Comparison of ENCODE assay signal across 1 cellular context in genomic region chr18:63979409-63979908, GRCh38.
A peak's percentile ranks its signal among the peaks of the same experiment; 100 is the strongest.
TF ChIP-seq lines count a peak whose summit lies in the region.

No MANE protein-coding gene starts in this region.

TF ChIP-seq in K562, 482 proteins besides CTCF, POLR2A, EP300 and RAD21 (continued from another document):
- TF ChIP-seq ZNF589 (CRISPR knock-in tag; IDR thresholded peaks at IDR 0.05; ENCODE audit: low read depth): no peak
- TF ChIP-seq JUND (IDR thresholded peaks at IDR 0.05; ENCODE audit: borderline replicate concordance, low read depth, low read length): no peak
- no peak for TF ChIP-seq JUND (tag; IDR thresholded peaks at IDR 0.05; ENCODE audit: borderline replicate concordance, low read depth, low read length)
- 0 out of 2 replicates have a peak, but pooled peaks have one; percentile 16 for TF ChIP-seq SPI1 (IDR thresholded peaks at IDR 0.05; ENCODE audit: borderline replicate concordance, low read depth, low read length)
- TF ChIP-seq SMC3 (conservative IDR thresholded peaks at IDR 0.05; ENCODE audit: insufficient read depth, low read depth, low read length): 0 out of 2 replicates have a peak, but pooled peaks have one; percentile 19
- TF ChIP-seq XRCC5 (IDR thresholded peaks at IDR 0.05; ENCODE audit: low read depth, low read length): no peak
- TF ChIP-seq, protein P1, sequence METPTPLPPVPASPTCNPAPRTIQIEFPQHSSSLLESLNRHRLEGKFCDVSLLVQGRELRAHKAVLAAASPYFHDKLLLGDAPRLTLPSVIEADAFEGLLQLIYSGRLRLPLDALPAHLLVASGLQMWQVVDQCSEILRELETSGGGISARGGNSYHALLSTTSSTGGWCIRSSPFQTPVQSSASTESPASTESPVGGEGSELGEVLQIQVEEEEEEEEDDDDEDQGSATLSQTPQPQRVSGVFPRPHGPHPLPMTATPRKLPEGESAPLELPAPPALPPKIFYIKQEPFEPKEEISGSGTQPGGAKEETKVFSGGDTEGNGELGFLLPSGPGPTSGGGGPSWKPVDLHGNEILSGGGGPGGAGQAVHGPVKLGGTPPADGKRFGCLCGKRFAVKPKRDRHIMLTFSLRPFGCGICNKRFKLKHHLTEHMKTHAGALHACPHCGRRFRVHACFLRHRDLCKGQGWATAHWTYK (CRISPR knock-in tag; IDR thresholded peaks at IDR 0.05): no peak
- TF ChIP-seq DNMT1 (IDR thresholded peaks at IDR 0.05): no peak
- TF ChIP-seq ZBTB5 (IDR thresholded peaks at IDR 0.05): no peak
- no peak for TF ChIP-seq ELF1 (tag; IDR thresholded peaks at IDR 0.05)
- TF ChIP-seq HINFP (tag; conservative IDR thresholded peaks at IDR 0.05; ENCODE audit: low read depth): no peak
